23 cellular contexts compared by ENCODE assay signal in genomic region chr19:14354445-14354844, GRCh38. TPM values are rescaled to one million over a fixed set of nuclear protein-coding genes. Genes with fewer than 3 reads are reported as not detected.
A peak's percentile ranks its signal among the peaks of the same experiment; 100 is the strongest.
DNase-seq lines count a peak whose midpoint lies in the region; ATAC-seq and TF ChIP-seq lines count a peak whose summit lies in the region.
"Had no signal": no experiment of that assay in that cellular context is flagged by ENCODE, and none has a peak within 500 bp of the region (broad histone marks: within the 10 kb centered on the region; RNA-seq: fewer than 3 reads in every experiment).

No MANE protein-coding gene starts in this region.

- no peaks in the 10 kb centered on the region for H3K9me3 Mint-ChIP-seq in activated CD8-positive, alpha-beta T cell treated with anti-CD3 and anti-CD28 coated beads for 36 hours
- no peaks in the 10 kb centered on the region for H3K9me3 Mint-ChIP-seq in activated CD8-positive, alpha-beta T cell treated with anti-CD3 and anti-CD28 coated beads, Interleukin-2, amount 10 ng/mL, durations not matched to agents 7 days and 5 days (ENCODE audit: insufficient read depth)
- no peaks in the 10 kb centered on the region for H3K9me3 Mint-ChIP-seq in activated T-helper 2 cell treated with anti-CD3 and anti-CD28 coated beads, Interferon-gamma antibody, Interleukin-2, Interleukin-4, amounts not matched to agents 10 μg/mL and 5 μg/mL and 100 μg/mL, durations not matched to agents 14 hours and 24 hours and 36 hours
- H3K9me3 Mint-ChIP-seq: activated CD4-positive, alpha-beta T cell treated with anti-CD3 and anti-CD28 coated beads, Interleukin-2, amount 10 ng/mL, durations not matched to agents 7 days and 5 days; neural progenitor cell; T-helper 1 cell treated with Interleukin-12 subunit alpha and Interleukin-12 subunit beta and Interleukin-4 antibody, amounts not matched to agents 30 μg/mL and 1 μg/mL, for 36 hours had no signal

- in situ Hi-C loops in transverse colon (cut with MboI; ENCODE audit: low pct_ligation_motif_present in 1 of 4, low pct_unique_long_range_greater_than_20kb in 1 of 4, low sequenced_read_pairs in 3 of 4), result no loop called here

- TF ChIP-seq EP300 in transverse colon (IDR thresholded peaks at IDR 0.05; ENCODE audit: low read depth), result no peak
- TF ChIP-seq EP300 in tibial nerve (IDR thresholded peaks at IDR 0.05), result no peak

- no peak overlapping the region for H3K4me3 ChIP-seq in OCI-LY7 (ENCODE audit: low read depth, low read length, poor library complexity, severe bottlenecking)
- H3K4me3 ChIP-seq in transverse colon, result no peak overlapping the region
- no peak overlapping the region for H3K4me3 ChIP-seq in tibial nerve
- H3K4me3 ChIP-seq: BLaER1, dorsolateral prefrontal cortex, neural progenitor cell, prostate gland, upper lobe of right lung had no signal

- H3K4me1 ChIP-seq in OCI-LY7 (ENCODE audit: insufficient read depth, low read length, poor library complexity, severe bottlenecking) (peaks cover 56% of the 10 kb centered on the region), transverse colon (peaks cover 4 to 47% (median 20%) of the 10 kb centered on the region in 4 donors), tibial nerve (no peaks in the 10 kb centered on the region)
- H3K4me1 ChIP-seq: neural progenitor cell, prostate gland had no signal

- POLR2A ChIA-PET in activated CD8-positive, alpha-beta T cell treated with anti-CD3 and anti-CD28 coated beads for 36 hours (lab: Charles Lee), result interaction anchor here (1.2 to 1.6 kb wide), 2 partner anchors 57 to 66 kb away, joined by 3 to 4 read pairs; no protein-coding TSS in a partner anchor
- POLR2A ChIA-PET in activated CD8-positive, alpha-beta T cell treated with anti-CD3 and anti-CD28 coated beads, Interleukin-2, amount 10 ng/mL, durations not matched to agents 7 days and 5 days (lab: Charles Lee), result interaction anchor here (1.0 to 1.8 kb wide), 2 partner anchors 15 to 218 kb away, joined by 3 to 13 read pairs; no protein-coding TSS in a partner anchor
- POLR2A ChIA-PET in OCI-LY7 (lab: Charles Lee), result no interaction called here

- no peaks in the 10 kb centered on the region for H4K20me1 ChIP-seq in OCI-LY7 (ENCODE audit: insufficient read depth, low read length)
- H4K20me1 ChIP-seq: BLaER1 had no signal

- H3K4me2 ChIP-seq in OCI-LY7 (ENCODE audit: low read length), result no peak overlapping the region
- H3K4me2 ChIP-seq: neural progenitor cell had no signal

- H3K9me3 ChIP-seq in OCI-LY7 (ENCODE audit: low read length), result no peaks in the 10 kb centered on the region
- H3K9me3 ChIP-seq in transverse colon, result no peaks in the 10 kb centered on the region
- no peaks in the 10 kb centered on the region for H3K9me3 ChIP-seq in tibial nerve
- H3K9me3 ChIP-seq: BLaER1, prostate gland, upper lobe of right lung had no signal

- H3K27me3 ChIP-seq in transverse colon (no peaks in the 10 kb centered on the region), tibial nerve (peaks cover 0 to 10% of the 10 kb centered on the region in 2 donors)
- H3K27me3 ChIP-seq: BLaER1, neural progenitor cell, upper lobe of right lung had no signal

- CTCF ChIA-PET in activated CD8-positive, alpha-beta T cell treated with anti-CD3 and anti-CD28 coated beads for 36 hours (lab: Charles Lee), result interaction anchor here (1.2 to 2.6 kb wide), 4 partner anchors 11 to 218 kb away, joined by 4 to 10 read pairs (median 8); partner anchors contain the start of gene ASF1B
- CTCF ChIA-PET in activated CD8-positive, alpha-beta T cell treated with anti-CD3 and anti-CD28 coated beads, Interleukin-2, amount 10 ng/mL, durations not matched to agents 7 days and 5 days (lab: Charles Lee), result interaction anchor here (1.8 kb wide), 1 partner anchor 27 kb away, joined by 11 read pairs; the partner anchor contains the start of gene ADGRE5
- CTCF ChIA-PET in OCI-LY7 (lab: Charles Lee; ENCODE audit: unreplicated experiment), result no interaction called here

- H3K27ac Mint-ChIP-seq in activated CD8-positive, alpha-beta T cell treated with anti-CD3 and anti-CD28 coated beads for 36 hours, result no peak overlapping the region
- H3K27ac Mint-ChIP-seq in activated CD8-positive, alpha-beta T cell treated with anti-CD3 and anti-CD28 coated beads, Interleukin-2, amount 10 ng/mL, durations not matched to agents 7 days and 5 days, result no peak overlapping the region
- peak overlapping the region; percentile 22 for H3K27ac Mint-ChIP-seq in activated T-helper 2 cell treated with anti-CD3 and anti-CD28 coated beads, Interferon-gamma antibody, Interleukin-2, Interleukin-4, amounts not matched to agents 10 μg/mL and 5 μg/mL and 100 μg/mL, durations not matched to agents 14 hours and 24 hours and 36 hours
- H3K27ac Mint-ChIP-seq: neural progenitor cell had no signal

- H3K9me2 ChIP-seq in OCI-LY7 (ENCODE audit: insufficient read depth, low read length), result no peaks in the 10 kb centered on the region

- no peak for TF ChIP-seq CTCF in activated CD8-positive, alpha-beta T cell treated with anti-CD3 and anti-CD28 coated beads for 36 hours (IDR thresholded peaks at IDR 0.05)
- TF ChIP-seq CTCF in OCI-LY7 (conservative IDR thresholded peaks at IDR 0.05; ENCODE audit: low read length) (no peak), transverse colon (IDR thresholded peaks at IDR 0.05) (no peak), tibial nerve (IDR thresholded peaks at IDR 0.05) (no peak)

- no TSS peak for BruUV-seq in OCI-LY7 (replicated peaks; lab: Mats Ljungman, UMichigan)

- peak overlapping the region; percentile 51; the same call in 1 of the 2 replicates for H2AFZ ChIP-seq in OCI-LY7 (ENCODE audit: low read length)
- H2AFZ ChIP-seq: neural progenitor cell had no signal

- H3K36me3 ChIP-seq in OCI-LY7 (ENCODE audit: insufficient read depth, low read length), result no peaks in the 10 kb centered on the region
- no peaks in the 10 kb centered on the region for H3K36me3 ChIP-seq in transverse colon
- no peaks in the 10 kb centered on the region for H3K36me3 ChIP-seq in tibial nerve
- H3K36me3 ChIP-seq: BLaER1, neural progenitor cell, prostate gland, upper lobe of right lung had no signal

- peak overlapping the region; percentile 31 for H3K27ac ChIP-seq in OCI-LY7 (ENCODE audit: low read depth, low read length, poor library complexity, severe bottlenecking)
- H3K27ac ChIP-seq in transverse colon, result peak overlapping the region; percentile 62 to 86 (median 82)
- H3K27ac ChIP-seq in tibial nerve, result no peak overlapping the region
- H3K27ac ChIP-seq: dorsolateral prefrontal cortex, neural progenitor cell, prostate gland, upper lobe of right lung had no signal

- H3K27me3 Mint-ChIP-seq in activated CD8-positive, alpha-beta T cell treated with anti-CD3 and anti-CD28 coated beads for 36 hours, result no peaks in the 10 kb centered on the region
- H3K27me3 Mint-ChIP-seq in activated CD8-positive, alpha-beta T cell treated with anti-CD3 and anti-CD28 coated beads, Interleukin-2, amount 10 ng/mL, durations not matched to agents 7 days and 5 days (ENCODE audit: low read depth), result no peaks in the 10 kb centered on the region
- no peaks in the 10 kb centered on the region for H3K27me3 Mint-ChIP-seq in activated T-helper 2 cell treated with anti-CD3 and anti-CD28 coated beads, Interferon-gamma antibody, Interleukin-2, Interleukin-4, amounts not matched to agents 10 μg/mL and 5 μg/mL and 100 μg/mL, durations not matched to agents 14 hours and 24 hours and 36 hours (ENCODE audit: low read depth)
- H3K27me3 Mint-ChIP-seq: activated CD4-positive, alpha-beta T cell treated with anti-CD3 and anti-CD28 coated beads, Interleukin-2, amount 10 ng/mL, durations not matched to agents 7 days and 5 days had no signal

- H3K4me3 Mint-ChIP-seq in activated CD8-positive, alpha-beta T cell treated with anti-CD3 and anti-CD28 coated beads for 36 hours, result no peak overlapping the region
- H3K4me3 Mint-ChIP-seq in activated CD8-positive, alpha-beta T cell treated with anti-CD3 and anti-CD28 coated beads, Interleukin-2, amount 10 ng/mL, durations not matched to agents 7 days and 5 days, result no peak overlapping the region
- H3K4me3 Mint-ChIP-seq in activated T-helper 2 cell treated with anti-CD3 and anti-CD28 coated beads, Interferon-gamma antibody, Interleukin-2, Interleukin-4, amounts not matched to agents 10 μg/mL and 5 μg/mL and 100 μg/mL, durations not matched to agents 14 hours and 24 hours and 36 hours (ENCODE audit: low read depth), result no peak overlapping the region
- H3K4me3 Mint-ChIP-seq: activated CD4-positive, alpha-beta T cell treated with anti-CD3 and anti-CD28 coated beads, Interleukin-2, amount 10 ng/mL, durations not matched to agents 7 days and 5 days; neural progenitor cell had no signal

- H3K4me1 Mint-ChIP-seq in activated CD8-positive, alpha-beta T cell treated with anti-CD3 and anti-CD28 coated beads for 36 hours (ENCODE audit: low read depth), result peaks cover 22% of the 10 kb centered on the region
- H3K4me1 Mint-ChIP-seq in activated CD8-positive, alpha-beta T cell treated with anti-CD3 and anti-CD28 coated beads, Interleukin-2, amount 10 ng/mL, durations not matched to agents 7 days and 5 days (ENCODE audit: low read depth), result peaks cover 37% of the 10 kb centered on the region
- peaks cover 24% of the 10 kb centered on the region for H3K4me1 Mint-ChIP-seq in activated T-helper 2 cell treated with anti-CD3 and anti-CD28 coated beads, Interferon-gamma antibody, Interleukin-2, Interleukin-4, amounts not matched to agents 10 μg/mL and 5 μg/mL and 100 μg/mL, durations not matched to agents 14 hours and 24 hours and 36 hours (ENCODE audit: low read depth)

- intact Hi-C loops in activated CD8-positive, alpha-beta T cell treated with anti-CD3 and anti-CD28 coated beads for 36 hours (cut with micrococcal nuclease), result no loop called here
- intact Hi-C loops in OCI-LY7 (cut with micrococcal nuclease; ENCODE audit: unreplicated experiment) (no loop called here), transverse colon (cut with DNase I; ENCODE audit: low total_unique reads) (loop anchor here (10.0 kb wide), 1 partner anchor 50 kb away; no protein-coding TSS in a partner anchor)
- intact Hi-C loops in activated T-helper 2 cell treated with anti-CD3 and anti-CD28 coated beads, Interferon-gamma antibody, Interleukin-2, Interleukin-4, amounts not matched to agents 10 μg/mL and 5 μg/mL and 100 μg/mL, durations not matched to agents 14 hours and 24 hours and 36 hours (cut with micrococcal nuclease), result no loop called here

- H3K79me2 ChIP-seq in OCI-LY7 (ENCODE audit: insufficient read depth, low read depth, low read length), result no peaks in the 10 kb centered on the region

- no peaks in the 10 kb centered on the region for H3K36me3 Mint-ChIP-seq in activated CD8-positive, alpha-beta T cell treated with anti-CD3 and anti-CD28 coated beads for 36 hours (ENCODE audit: low read depth)
- peaks cover 4% of the 10 kb centered on the region for H3K36me3 Mint-ChIP-seq in activated CD8-positive, alpha-beta T cell treated with anti-CD3 and anti-CD28 coated beads, Interleukin-2, amount 10 ng/mL, durations not matched to agents 7 days and 5 days (ENCODE audit: low read depth)
- no peaks in the 10 kb centered on the region for H3K36me3 Mint-ChIP-seq in activated T-helper 2 cell treated with anti-CD3 and anti-CD28 coated beads, Interferon-gamma antibody, Interleukin-2, Interleukin-4, amounts not matched to agents 10 μg/mL and 5 μg/mL and 100 μg/mL, durations not matched to agents 14 hours and 24 hours and 36 hours (ENCODE audit: low read depth)
- H3K36me3 Mint-ChIP-seq: neural progenitor cell had no signal

- TF ChIP-seq POLR2A in transverse colon (IDR thresholded peaks at IDR 0.05) (no peak), tibial nerve (IDR thresholded peaks at IDR 0.05) (no peak)

- WGBS in transverse colon (ENCODE audit: low coverage in 1 of 2), 2 donors, result 86 to 91% methylated on average over 2 to 4 of the region's 4 CpGs
- 92 to 94% methylated on average over 4 of the region's 4 CpGs for WGBS in tibial nerve, 2 donors

- peak; percentile 38 for ATAC-seq in activated CD8-positive, alpha-beta T cell treated with anti-CD3 and anti-CD28 coated beads for 36 hours
- no peak for ATAC-seq in activated CD8-positive, alpha-beta T cell treated with anti-CD3 and anti-CD28 coated beads, Interleukin-2, amount 10 ng/mL, durations not matched to agents 7 days and 5 days
- ATAC-seq in HG02852 (IDR thresholded peaks at IDR 0.05; ENCODE audit: unreplicated experiment) (no peak), GM18909 (IDR thresholded peaks at IDR 0.05; ENCODE audit: poor library complexity, unreplicated experiment) (no peak)
- ATAC-seq: upper lobe of right lung had no signal

- DNase-seq in activated CD8-positive, alpha-beta T cell treated with anti-CD3 and anti-CD28 coated beads for 36 hours, result peak; percentile 26
- DNase-seq in activated CD8-positive, alpha-beta T cell treated with anti-CD3 and anti-CD28 coated beads, Interleukin-2, amount 10 ng/mL, durations not matched to agents 7 days and 5 days, result no peak
- DNase-seq in OCI-LY7 (ENCODE audit: low spot score) (peak; percentile 62), transverse colon (no peak), tibial nerve (ENCODE audit: low spot score in 2 of 2) (no peak)
- no peak for DNase-seq in activated T-helper 2 cell treated with anti-CD3 and anti-CD28 coated beads, Interferon-gamma antibody, Interleukin-2, Interleukin-4, amounts not matched to agents 10 μg/mL and 5 μg/mL and 100 μg/mL, durations not matched to agents 14 hours and 24 hours and 36 hours (ENCODE audit: low spot score)
- DNase-seq: activated CD4-positive, alpha-beta T cell treated with anti-CD3 and anti-CD28 coated beads, Interleukin-2, amount 10 ng/mL, durations not matched to agents 7 days and 5 days; activated naive CD4-positive, alpha-beta T cell; aorta; caudate nucleus; DMS153; dorsolateral prefrontal cortex; foreskin fibroblast; hippocampal formation; NCI-H524 treated with DMSO at 0.1 percent for 48 hours; SHP77; upper lobe of right lung had no signal

RNA-seq across cellular contexts. Expression of gene ADGRE5, which starts 26.8 kb away (rescaled TPM):
- 100 to 1,000 TPM; 185 to 186 TPM for total RNA-seq in activated CD8-positive, alpha-beta T cell treated with anti-CD3 and anti-CD28 coated beads for 36 hours
- total RNA-seq in activated CD8-positive, alpha-beta T cell treated with anti-CD3 and anti-CD28 coated beads, Interleukin-2, amount 10 ng/mL, durations not matched to agents 7 days and 5 days, result 100 to 1,000 TPM; 290 to 302 TPM
- total RNA-seq in OCI-LY7 (2014; rRNA removed; shearing (Covaris generic)), result 12.5 and 13.8 TPM in 2 replicates
- 47.5 and 48.7 TPM in 2 replicates for total RNA-seq in OCI-LY7 (2022)
- total RNA-seq in activated T-helper 2 cell treated with anti-CD3 and anti-CD28 coated beads, Interferon-gamma antibody, Interleukin-2, Interleukin-4, amounts not matched to agents 10 μg/mL and 5 μg/mL and 100 μg/mL, durations not matched to agents 14 hours and 24 hours and 36 hours, result 177 and 183 TPM in 2 replicates
- total RNA-seq in transverse colon, result 100 to 1,000 TPM in 3 of 4 donors, 10 to 100 TPM in 1; 77.4 to 257 (median 136) TPM
- 10 to 100 TPM; 22.0 to 40.9 (median 27.7) TPM for total RNA-seq in tibial nerve

Comparison
In these comparisons a context has a peak if more than half of its experiments do, and no peak if none do; other contexts are left out.
1. DNase-seq: peak in activated CD8-positive, alpha-beta T cell treated with anti-CD3 and anti-CD28 coated beads for 36 hours (single experiment) and OCI-LY7 (single experiment); none in activated CD8-positive, alpha-beta T cell treated with anti-CD3 and anti-CD28 coated beads, Interleukin-2, amount 10 ng/mL, durations not matched to agents 7 days and 5 days (single experiment), activated T-helper 2 cell treated with anti-CD3 and anti-CD28 coated beads, Interferon-gamma antibody, Interleukin-2, Interleukin-4, amounts not matched to agents 10 μg/mL and 5 μg/mL and 100 μg/mL, durations not matched to agents 14 hours and 24 hours and 36 hours (single experiment), transverse colon (single experiment) and tibial nerve (0 of 2).
2. H3K27ac ChIP-seq: peak in OCI-LY7 (single experiment) and transverse colon (4 of 4); none in tibial nerve (0 of 4).